Comparison of ENCODE assay signal across 26 cellular contexts in genomic region chr12:75613981-75614380, GRCh38.
"Had no signal": no experiment of that assay in that cellular context is flagged by ENCODE, and none has a peak within 500 bp of the region (broad histone marks: within the 10 kb centered on the region; RNA-seq: fewer than 3 reads in every experiment).

No MANE protein-coding gene starts in this region.

- H3K27me3 Mint-ChIP-seq: progenitor cell of endocrine pancreas, type B pancreatic cell had no signal

- H3K4me1 ChIP-seq: gastroesophageal sphincter, left ventricle myocardium inferior, sigmoid colon, vagina had no signal

- H3K4me1 Mint-ChIP-seq: activated CD4-positive, alpha-beta memory T cell treated with anti-CD3 and anti-CD28 coated beads, Interleukin-2, amount 10 ng/mL, durations not matched to agents 7 days and 5 days; activated CD4-positive, alpha-beta T cell treated with anti-CD3 and anti-CD28 coated beads, Interleukin-2, amount 10 ng/mL, durations not matched to agents 24 days and 14 days; activated naive CD8-positive, alpha-beta T cell treated with anti-CD3 and anti-CD28 coated beads, Interleukin-2, amount 50 U/mL, for 24 hours; mesothelial cell of epicardium; natural killer cell; T-cell had no signal

- H3K9me3 Mint-ChIP-seq: T-helper 2 cell treated with Interferon-gamma antibody and Interleukin-4, amounts not matched to agents 5 μg/mL and 100 μg/mL, for 36 hours had no signal

- ATAC-seq: activated CD4-positive, CD25-positive, alpha-beta regulatory T cell treated with anti-CD3 and anti-CD28 coated beads, Interleukin-2, amount 50 U/mL, for 24 hours; activated naive CD8-positive, alpha-beta T cell treated with anti-CD3 and anti-CD28 coated beads, Interleukin-2, amount 50 U/mL, for 24 hours; gastroesophageal sphincter; natural killer cell; T-cell had no signal

- DNase-seq: activated CD4-positive, alpha-beta memory T cell treated with anti-CD3 and anti-CD28 coated beads, Interleukin-2, amount 10 ng/mL, durations not matched to agents 7 days and 5 days; activated CD4-positive, alpha-beta T cell treated with anti-CD3 and anti-CD28 coated beads, Interleukin-2, amount 10 ng/mL, durations not matched to agents 24 days and 14 days; activated gamma-delta T cell; activated naive CD4-positive, alpha-beta T cell treated with anti-CD3 and anti-CD28 coated beads, Interleukin-2, amount 50 U/mL, for 16 hours; activated naive CD8-positive, alpha-beta T cell treated with anti-CD3 and anti-CD28 coated beads, Interleukin-2, amount 50 U/mL, for 24 hours; activated T-cell treated with anti-CD3 and anti-CD28 coated beads for 4 hours; aorta; brain microvascular endothelial cell; left ventricle myocardium inferior; natural killer cell; retina; sigmoid colon; stimulated activated CD4-positive, alpha-beta T cell treated with anti-CD3 and anti-CD28 coated beads, Interleukin-4, amount 100 ng/mL, for 1 hour; stimulated activated naive CD4-positive, alpha-beta T cell treated with Interleukin-2 at 50 U/mL for 16 hours; T-cell had no signal

- H3K27ac ChIP-seq: brain microvascular endothelial cell, coronary artery, gastroesophageal sphincter, left ventricle myocardium inferior, sigmoid colon, thoracic aorta, vagina, VCaP had no signal

- H3K36me3 Mint-ChIP-seq: T-cell had no signal

- H3K9me3 ChIP-seq: gastroesophageal sphincter, thoracic aorta, vagina had no signal

- H3K4me3 ChIP-seq: coronary artery, gastroesophageal sphincter, left ventricle myocardium inferior, sigmoid colon, thoracic aorta, vagina had no signal

- H3K36me3 ChIP-seq: brain microvascular endothelial cell, gastroesophageal sphincter, left ventricle myocardium inferior, sigmoid colon, thoracic aorta, vagina had no signal

- H3K27ac Mint-ChIP-seq: activated CD4-positive, alpha-beta memory T cell treated with anti-CD3 and anti-CD28 coated beads, Interleukin-2, amount 10 ng/mL, durations not matched to agents 7 days and 5 days; activated CD4-positive, alpha-beta T cell treated with anti-CD3 and anti-CD28 coated beads, Interleukin-2, amount 10 ng/mL, durations not matched to agents 24 days and 14 days; activated naive CD8-positive, alpha-beta T cell treated with anti-CD3 and anti-CD28 coated beads, Interleukin-2, amount 50 U/mL, for 24 hours; activated T-helper 1 cell treated with anti-CD3 and anti-CD28 coated beads, Interleukin-12 subunit alpha, Interleukin-12 subunit beta, Interleukin-2, Interleukin-4 antibody, amounts not matched to agents 30 ng/mL and 10 ng/mL and 1 ng/mL, durations not matched to agents 14 hours and 24 hours and 36 hours; mesothelial cell of epicardium; natural killer cell; progenitor cell of endocrine pancreas; T-cell; T-helper 2 cell treated with Interferon-gamma antibody and Interleukin-4, amounts not matched to agents 5 μg/mL and 100 μg/mL, for 36 hours; type B pancreatic cell had no signal

- H3K27me3 ChIP-seq: brain microvascular endothelial cell, gastroesophageal sphincter, sigmoid colon, vagina had no signal

- H3K4me3 Mint-ChIP-seq: activated CD4-positive, alpha-beta memory T cell treated with anti-CD3 and anti-CD28 coated beads, Interleukin-2, amount 10 ng/mL, durations not matched to agents 7 days and 5 days; activated CD4-positive, alpha-beta T cell treated with anti-CD3 and anti-CD28 coated beads, Interleukin-2, amount 10 ng/mL, durations not matched to agents 24 days and 14 days; activated naive CD8-positive, alpha-beta T cell treated with anti-CD3 and anti-CD28 coated beads, Interleukin-2, amount 50 U/mL, for 24 hours; activated T-helper 1 cell treated with anti-CD3 and anti-CD28 coated beads, Interleukin-12 subunit alpha, Interleukin-12 subunit beta, Interleukin-2, Interleukin-4 antibody, amounts not matched to agents 30 ng/mL and 10 ng/mL and 1 ng/mL, durations not matched to agents 14 hours and 24 hours and 36 hours; mesothelial cell of epicardium; natural killer cell; T-cell; T-helper 2 cell treated with Interferon-gamma antibody and Interleukin-4, amounts not matched to agents 5 μg/mL and 100 μg/mL, for 36 hours; type B pancreatic cell had no signal
